Comparison of ENCODE assay signal across 11 cellular contexts in genomic region chr16:81740163-81740562, GRCh38. TPM values are rescaled to one million over a fixed set of nuclear protein-coding genes. Genes with fewer than 3 reads are reported as not detected.
DNase-seq lines count a peak whose midpoint lies in the region; ATAC-seq, FAIRE-seq and TF ChIP-seq lines count a peak whose summit lies in the region.
"Had no signal": no experiment of that assay in that cellular context is flagged by ENCODE, and none has a peak within 500 bp of the region (broad histone marks: within the 10 kb centered on the region; RNA-seq: fewer than 3 reads in every experiment).

No MANE protein-coding gene starts in this region.

- H3K4me3 ChIP-seq in OCI-LY1 (ENCODE audit: low read depth, low read length, poor library complexity, severe bottlenecking) (peak overlapping the region; percentile 62), brain microvascular endothelial cell (ENCODE audit: low read depth, low read length) (no peak overlapping the region)

- H3F3A ChIP-seq in OCI-LY1 (ENCODE audit: insufficient read depth, low read length) = no peaks in the 10 kb centered on the region

- H3K27ac ChIP-seq in OCI-LY1 (ENCODE audit: low read depth, low read length, poor library complexity, severe bottlenecking) = peak overlapping the region; percentile 96
- no peak overlapping the region for H3K27ac ChIP-seq in brain microvascular endothelial cell

- ATAC-seq in HG02973 (IDR thresholded peaks at IDR 0.05; ENCODE audit: unreplicated experiment) = peak; percentile 69

- H4K20me1 ChIP-seq in OCI-LY1 (ENCODE audit: insufficient read depth, low read length) = no peaks in the 10 kb centered on the region

- H3K27me3 ChIP-seq in OCI-LY1 (ENCODE audit: insufficient read depth, low read length) (no peaks in the 10 kb centered on the region), brain microvascular endothelial cell (replicated peaks) (no peaks in the 10 kb centered on the region)

- peaks cover 60% of the 10 kb centered on the region for H3K4me1 ChIP-seq in OCI-LY1 (ENCODE audit: insufficient read depth, low read length, severe bottlenecking)

- H3K9ac ChIP-seq in OCI-LY1 (ENCODE audit: low read length) = peak overlapping the region; percentile 86

- no peaks in the 10 kb centered on the region for H3K36me3 ChIP-seq in OCI-LY1 (ENCODE audit: insufficient read depth, low read length)
- H3K36me3 ChIP-seq in brain microvascular endothelial cell (replicated peaks) = no peaks in the 10 kb centered on the region

- peak; percentile 93 for FAIRE-seq in GM19239 (lab: Jason Lieb, UNC)
- FAIRE-seq in H54 (lab: Jason Lieb, UNC) = no peak
- FAIRE-seq: RCC 7860 had no signal

- no peaks in the 10 kb centered on the region for H3K9me3 ChIP-seq in OCI-LY1 (ENCODE audit: low read length)

- in situ Hi-C loops in brain microvascular endothelial cell (cut with HindIII; ENCODE audit: low pct_ligation_motif_present, low sequenced_read_pairs) = loop anchor here (25.0 kb wide), 1 partner anchor 378 kb away; no protein-coding TSS in a partner anchor

- H3K9me2 ChIP-seq in OCI-LY1 (ENCODE audit: low read depth, low read length) = no peaks in the 10 kb centered on the region

- no peak for TF ChIP-seq POLR2A in H54 (IDR thresholded peaks at IDR 0.05; ENCODE audit: low read depth, low read length)

- DNase-seq in Daoy (ENCODE audit: low read depth) (peak; percentile 30), GM19239 (ENCODE audit: insufficient read length, low spot score) (peak; percentile 52), brain microvascular endothelial cell (no peak), foreskin melanocyte (no peak), T-helper 2 cell (no peak), H54 (ENCODE audit: insufficient read length, low spot score) (no peak)
- DNase-seq: cerebellar nuclear complex had no signal

- H3K79me2 ChIP-seq in OCI-LY1 (ENCODE audit: insufficient read depth, low read length) = peaks cover 8% of the 10 kb centered on the region; the same call in 1 of the 2 replicates

- TF ChIP-seq CTCF in OCI-LY1 (IDR thresholded peaks at IDR 0.05; ENCODE audit: low read length) (no peak), brain microvascular endothelial cell (IDR thresholded peaks at IDR 0.05; ENCODE audit: low read depth, low read length, missing control alignments) (no peak)

- H3K4me2 ChIP-seq in OCI-LY1 (ENCODE audit: low read length) = peak overlapping the region; percentile 77

- no peak overlapping the region for H2AFZ ChIP-seq in OCI-LY1 (ENCODE audit: low read length)

RNA-seq across cellular contexts. Expression of gene PLCG2, which starts 38.9 kb away (rescaled TPM):
- 1.5 and 1.8 TPM in 2 replicates for total RNA-seq in Daoy (2014; rRNA removed; shearing (Covaris generic))
- total RNA-seq: osteocyte had no signal

Comparison
In these comparisons a context has a peak if more than half of its experiments do, and no peak if none do; other contexts are left out.
1. DNase-seq: peak in Daoy (single experiment) and GM19239 (single experiment); none in brain microvascular endothelial cell (single experiment), foreskin melanocyte (single experiment), T-helper 2 cell (0 of 5) and H54 (single experiment).